Comparison of ENCODE assay signal across 1 cellular context in the genomic region with DNA sequence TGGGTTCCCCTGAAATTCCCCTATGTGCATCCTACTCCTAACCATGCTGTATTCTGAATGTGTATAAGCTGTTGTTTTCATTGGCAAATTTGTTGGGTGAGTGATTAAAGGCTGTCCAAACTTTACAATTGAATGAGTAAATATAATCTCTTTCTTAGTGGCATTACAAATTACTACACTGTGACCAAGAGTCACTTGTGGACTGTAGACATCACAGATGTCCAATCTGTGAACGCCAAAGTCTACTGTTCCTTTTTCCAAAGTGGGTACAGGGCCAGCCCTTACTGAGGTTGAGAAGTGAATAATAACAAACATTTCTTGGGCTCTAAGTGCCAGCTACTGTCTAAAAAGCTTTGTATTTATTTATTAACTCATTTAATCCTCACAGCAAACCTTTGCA.
TF ChIP-seq lines count a peak whose summit lies in the region.

No MANE protein-coding gene starts in this region.

TF ChIP-seq in GM12878, 131 proteins besides CTCF, POLR2A, EP300 and RAD21 (continued from another document):
- TF ChIP-seq, protein P1, sequence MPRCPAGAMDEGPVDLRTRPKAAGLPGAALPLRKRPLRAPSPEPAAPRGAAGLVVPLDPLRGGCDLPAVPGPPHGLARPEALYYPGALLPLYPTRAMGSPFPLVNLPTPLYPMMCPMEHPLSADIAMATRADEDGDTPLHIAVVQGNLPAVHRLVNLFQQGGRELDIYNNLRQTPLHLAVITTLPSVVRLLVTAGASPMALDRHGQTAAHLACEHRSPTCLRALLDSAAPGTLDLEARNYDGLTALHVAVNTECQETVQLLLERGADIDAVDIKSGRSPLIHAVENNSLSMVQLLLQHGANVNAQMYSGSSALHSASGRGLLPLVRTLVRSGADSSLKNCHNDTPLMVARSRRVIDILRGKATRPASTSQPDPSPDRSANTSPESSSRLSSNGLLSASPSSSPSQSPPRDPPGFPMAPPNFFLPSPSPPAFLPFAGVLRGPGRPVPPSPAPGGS (IDR thresholded peaks at IDR 0.05; ENCODE audit: borderline replicate concordance, insufficient read depth, low read depth, low read length, poor library complexity, severe bottlenecking), result peak; percentile 32
- no peak for TF ChIP-seq NFYA (IDR thresholded peaks at IDR 0.05; ENCODE audit: borderline replicate concordance, low read depth, low read length)
